ENCODE assay signal across 15 cellular contexts in genomic region chr5:119316116-119316515, GRCh38. TPM values are rescaled to one million over a fixed set of nuclear protein-coding genes. Genes with fewer than 3 reads are reported as not detected.
A peak's percentile ranks its signal among the peaks of the same experiment; 100 is the strongest.
DNase-seq lines count a peak whose midpoint lies in the region; ATAC-seq and TF ChIP-seq lines count a peak whose summit lies in the region.
"Had no signal": no experiment of that assay in that cellular context is flagged by ENCODE, and none has a peak within 500 bp of the region (broad histone marks: within the 10 kb centered on the region; RNA-seq: fewer than 3 reads in every experiment).

No MANE protein-coding gene starts in this region.

- H3K9me2 ChIP-seq in Loucy (replicated peaks; ENCODE audit: low read depth, low read length) = no peaks in the 10 kb centered on the region

- H2AFZ ChIP-seq in Loucy (ENCODE audit: low read length) = no peak overlapping the region
- peak overlapping the region; percentile 50 for H2AFZ ChIP-seq in parathyroid adenoma

- no peak overlapping the region for H3K4me3 ChIP-seq in Loucy (ENCODE audit: low read length, poor library complexity, severe bottlenecking)
- no peak overlapping the region for H3K4me3 ChIP-seq in parathyroid adenoma (ENCODE audit: low read depth, low read length)
- H3K4me3 ChIP-seq in suprapubic skin = no peak overlapping the region
- H3K4me3 ChIP-seq: esophagus squamous epithelium, prostate gland, upper lobe of right lung had no signal

- H3K9ac ChIP-seq in Loucy (ENCODE audit: low read depth, low read length, poor library complexity, severe bottlenecking) = peak overlapping the region; percentile 38
- H3K9ac ChIP-seq in parathyroid adenoma = no peak overlapping the region

- no peak for TF ChIP-seq CTCF in Loucy (conservative IDR thresholded peaks at IDR 0.05; ENCODE audit: low read length)
- TF ChIP-seq CTCF in parathyroid adenoma (IDR thresholded peaks at IDR 0.05) = no peak
- no peak for TF ChIP-seq CTCF in suprapubic skin (IDR thresholded peaks at IDR 0.05)

- no peaks in the 10 kb centered on the region for H3K27me3 ChIP-seq in Loucy (ENCODE audit: insufficient read depth, low read length, poor library complexity, severe bottlenecking)
- no peaks in the 10 kb centered on the region for H3K27me3 ChIP-seq in parathyroid adenoma (ENCODE audit: control insufficient read depth, insufficient read depth, low read length)
- H3K27me3 ChIP-seq in suprapubic skin = no peaks in the 10 kb centered on the region
- H3K27me3 ChIP-seq: esophagus squamous epithelium, upper lobe of right lung had no signal

- no peaks in the 10 kb centered on the region for H3F3A ChIP-seq in Loucy (ENCODE audit: low read depth)

- H3K36me3 ChIP-seq in Loucy (ENCODE audit: insufficient read depth, low read length) = no peaks in the 10 kb centered on the region
- no peaks in the 10 kb centered on the region for H3K36me3 ChIP-seq in parathyroid adenoma (ENCODE audit: control insufficient read depth, insufficient read depth, low read length)
- no peaks in the 10 kb centered on the region for H3K36me3 ChIP-seq in suprapubic skin
- H3K36me3 ChIP-seq: esophagus squamous epithelium, prostate gland, upper lobe of right lung had no signal

- ATAC-seq in GM21515 (IDR thresholded peaks at IDR 0.05; ENCODE audit: unreplicated experiment) (no peak), HG03159 (IDR thresholded peaks at IDR 0.05; ENCODE audit: unreplicated experiment) (no peak)

- peak; percentile 56 for DNase-seq in activated CD4-positive, alpha-beta T cell treated with anti-CD3 and anti-CD28 coated beads for 48 hours
- no peak for DNase-seq in activated CD4-positive, alpha-beta T cell treated with anti-CD3 and anti-CD28 coated beads, Interleukin-2, amount 50 U/mL, for 48 hours
- no peak for DNase-seq in suprapubic skin (ENCODE audit: low spot score in 2 of 2)
- DNase-seq: Caco-2, esophagus squamous epithelium, H9, hippocampal formation, IMR-90, upper lobe of right lung had no signal

- H4K20me1 ChIP-seq in Loucy (ENCODE audit: insufficient read depth, low read length, poor library complexity, severe bottlenecking) = no peaks in the 10 kb centered on the region

- H3K9me3 ChIP-seq in Loucy (ENCODE audit: insufficient read depth, low read depth, low read length) = no peaks in the 10 kb centered on the region
- H3K9me3 ChIP-seq in parathyroid adenoma (ENCODE audit: control insufficient read depth, low read length) = no peaks in the 10 kb centered on the region
- H3K9me3 ChIP-seq in suprapubic skin = no peaks in the 10 kb centered on the region
- H3K9me3 ChIP-seq: Caco-2, esophagus squamous epithelium, prostate gland, upper lobe of right lung had no signal

- H3K27me3 Mint-ChIP-seq in activated naive CD8-positive, alpha-beta T cell = no peaks in the 10 kb centered on the region

- no peaks in the 10 kb centered on the region for H3K9me3 Mint-ChIP-seq in activated naive CD8-positive, alpha-beta T cell (ENCODE audit: low read depth)
- H3K9me3 Mint-ChIP-seq: H9 had no signal

- peaks cover 11% of the 10 kb centered on the region for H3K36me3 Mint-ChIP-seq in activated naive CD8-positive, alpha-beta T cell

- H3K4me1 Mint-ChIP-seq in activated naive CD8-positive, alpha-beta T cell (ENCODE audit: low read depth) = peaks cover 92% of the 10 kb centered on the region

- H3K79me2 ChIP-seq in Loucy (ENCODE audit: insufficient read depth, low read length) (peaks cover 88% of the 10 kb centered on the region), parathyroid adenoma (no peaks in the 10 kb centered on the region)

- TF ChIP-seq POLR2A in suprapubic skin (IDR thresholded peaks at IDR 0.05) = no peak

- H3K27ac ChIP-seq in parathyroid adenoma (no peak overlapping the region), suprapubic skin (no peak overlapping the region)
- H3K27ac ChIP-seq: prostate gland, upper lobe of right lung had no signal

- peaks cover 70% of the 10 kb centered on the region for H3K4me1 ChIP-seq in Loucy (ENCODE audit: insufficient read depth, low read length, poor library complexity, severe bottlenecking)
- no peaks in the 10 kb centered on the region for H3K4me1 ChIP-seq in parathyroid adenoma
- peaks cover 5% of the 10 kb centered on the region for H3K4me1 ChIP-seq in suprapubic skin
- H3K4me1 ChIP-seq: Caco-2, prostate gland, upper lobe of right lung had no signal

- peak overlapping the region; percentile 92 for H3K27ac Mint-ChIP-seq in activated naive CD8-positive, alpha-beta T cell

- WGBS in suprapubic skin = 96% methylated on average over 8 of the region's 8 CpGs

- no peak for TF ChIP-seq EP300 in suprapubic skin (IDR thresholded peaks at IDR 0.05)

- H3K4me3 Mint-ChIP-seq in activated naive CD8-positive, alpha-beta T cell = peak overlapping the region; percentile 57
- H3K4me3 Mint-ChIP-seq: H9 had no signal

- H3K4me2 ChIP-seq in Loucy (ENCODE audit: low read depth, low read length, poor library complexity, severe bottlenecking) = peak overlapping the region; percentile 37
- no peak overlapping the region for H3K4me2 ChIP-seq in parathyroid adenoma (ENCODE audit: low read length)

RNA-seq across cellular contexts. Expression of gene TNFAIP8, which starts 39.7 kb away (rescaled TPM):
- total RNA-seq in suprapubic skin = 10 to 100 TPM; 37.2 to 49.1 (median 43.3) TPM
